Comparison of ENCODE assay signal across 8 cellular contexts in the genomic region with DNA sequence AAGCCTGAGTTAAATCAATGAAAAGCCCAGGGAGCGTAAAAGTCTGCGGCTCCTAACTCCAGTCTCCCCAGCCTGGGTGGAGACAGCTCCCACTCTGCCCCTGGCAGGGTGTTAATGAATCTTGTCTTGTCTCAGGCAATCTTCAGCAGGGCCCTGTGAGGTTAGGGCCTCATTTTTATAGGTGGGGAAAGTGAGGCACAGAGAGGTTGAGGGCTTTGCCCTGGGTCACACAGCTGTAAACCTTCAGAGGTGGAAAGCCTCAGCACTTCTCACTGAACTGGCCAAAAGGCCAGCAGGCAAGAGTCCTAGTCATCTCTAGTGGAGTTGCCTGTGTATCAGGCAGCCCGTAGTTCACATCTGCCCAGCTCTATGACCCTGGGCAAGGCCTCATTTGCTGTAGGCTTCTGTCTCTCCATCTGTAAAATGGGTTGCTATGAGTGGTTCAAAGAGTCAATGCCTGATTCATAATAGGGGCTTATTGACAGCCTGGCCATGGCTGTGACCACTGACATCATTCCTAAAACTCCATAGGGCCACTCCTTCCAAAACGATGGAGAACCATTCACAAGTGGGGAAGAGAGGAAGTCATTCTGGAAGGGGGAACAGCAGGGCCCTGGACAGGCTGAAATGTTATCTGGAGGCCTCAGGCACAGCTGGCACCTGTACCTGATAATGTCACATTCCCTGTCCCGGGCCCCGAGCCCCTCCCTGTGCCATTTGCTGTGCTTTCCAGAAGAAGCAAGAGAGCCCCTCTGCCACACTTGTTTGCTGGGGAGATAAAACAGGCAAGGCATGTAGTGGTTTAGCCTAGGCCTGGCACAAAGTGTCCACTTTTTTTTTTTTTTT. TPM values are rescaled to one million over a fixed set of nuclear protein-coding genes. Genes with fewer than 3 reads are reported as not detected.
DNase-seq lines count a peak whose midpoint lies in the region; ATAC-seq and TF ChIP-seq lines count a peak whose summit lies in the region.

No MANE protein-coding gene starts in this region.

- no peaks in the 10 kb centered on the region for H3K27me3 ChIP-seq in ACC112 (ENCODE audit: insufficient read depth, low read length)
- no peaks in the 10 kb centered on the region for H3K27me3 ChIP-seq in MM.1S (replicated peaks; ENCODE audit: insufficient read depth, low read length)
- H3K27me3 ChIP-seq in effector memory CD4-positive, alpha-beta T cell (replicated peaks; ENCODE audit: control insufficient read depth, insufficient read depth, low read length, poor library complexity, severe bottlenecking), result no peaks in the 10 kb centered on the region
- peaks cover 7% of the 10 kb centered on the region for H3K27me3 ChIP-seq in neural cell (ENCODE audit: insufficient read depth, low read depth, low read length)

- H3K27ac ChIP-seq in ACC112 (ENCODE audit: low read depth, low read length), result no peak overlapping the region
- peak overlapping the region; percentile 77 for H3K27ac ChIP-seq in MM.1S (ENCODE audit: low read length)
- peak overlapping the region; percentile 96 for H3K27ac ChIP-seq in effector memory CD4-positive, alpha-beta T cell (ENCODE audit: insufficient read depth, low read length, poor library complexity, severe bottlenecking)
- peak overlapping the region; percentile 76 for H3K27ac ChIP-seq in neural cell (ENCODE audit: low read length)

- TF ChIP-seq CTCF in MM.1S (IDR thresholded peaks at IDR 0.05; ENCODE audit: low read length) (no peak), neural cell (IDR thresholded peaks at IDR 0.05; ENCODE audit: poor library complexity, severe bottlenecking) (no peak)

- ATAC-seq in HG02759 (IDR thresholded peaks at IDR 0.05; ENCODE audit: unreplicated experiment) (no peak), GM18861 (IDR thresholded peaks at IDR 0.05; ENCODE audit: unreplicated experiment) (no peak), GM21447 (IDR thresholded peaks at IDR 0.05; ENCODE audit: unreplicated experiment) (no peak)

- H2AFZ ChIP-seq in ACC112 (ENCODE audit: low read length, unreplicated experiment) (peak overlapping the region; percentile 50), MM.1S (ENCODE audit: low read length) (no peak overlapping the region), neural cell (ENCODE audit: low read depth, low read length) (peak overlapping the region; percentile 56)

- H3K36me3 ChIP-seq in ACC112 (ENCODE audit: insufficient read depth, low read length) (no peaks in the 10 kb centered on the region), MM.1S (replicated peaks; ENCODE audit: insufficient read depth, low read length) (no peaks in the 10 kb centered on the region), neural cell (ENCODE audit: insufficient read depth, low read length) (no peaks in the 10 kb centered on the region)
- H3K36me3 ChIP-seq in effector memory CD4-positive, alpha-beta T cell (ENCODE audit: control insufficient read depth, insufficient read depth, low read length), result peaks cover 15% of the 10 kb centered on the region

- TF ChIP-seq RAD21 in neural cell (conservative IDR thresholded peaks at IDR 0.05), result no peak

- H3K9me2 ChIP-seq in MM.1S (replicated peaks; ENCODE audit: insufficient read depth, low read length) (no peaks in the 10 kb centered on the region), neural cell (ENCODE audit: insufficient read depth, low read length) (no peaks in the 10 kb centered on the region)

- DNase-seq in MM.1S, result no peak
- DNase-seq in effector memory CD4-positive, alpha-beta T cell, result no peak
- no peak for DNase-seq in NCI-H1694 treated with DMSO at 0.1 percent for 48 hours (lab: John Stamatoyannopoulos, UW)

- H3K79me2 ChIP-seq in ACC112 (ENCODE audit: control insufficient read depth, insufficient read depth, low read length, unreplicated experiment) (no peaks in the 10 kb centered on the region), MM.1S (ENCODE audit: low read length) (peaks cover 70% of the 10 kb centered on the region), neural cell (replicated peaks; ENCODE audit: insufficient read depth, low read length) (no peaks in the 10 kb centered on the region)

- H3K4me3 ChIP-seq in ACC112 (ENCODE audit: low read depth, low read length) (peak overlapping the region; percentile 91), MM.1S (ENCODE audit: low read length) (peak overlapping the region; percentile 67), neural cell (ENCODE audit: low read length) (peak overlapping the region; percentile 95)
- peak overlapping the region; percentile 57 for H3K4me3 ChIP-seq in effector memory CD4-positive, alpha-beta T cell (ENCODE audit: insufficient read depth, low read depth, low read length, poor library complexity, severe bottlenecking)

- H3K9me3 ChIP-seq in MM.1S (replicated peaks; ENCODE audit: insufficient read depth, low read length), result no peaks in the 10 kb centered on the region
- H3K9me3 ChIP-seq in effector memory CD4-positive, alpha-beta T cell (ENCODE audit: control insufficient read depth, low read length), result no peaks in the 10 kb centered on the region
- no peaks in the 10 kb centered on the region for H3K9me3 ChIP-seq in neural cell (ENCODE audit: low read length)

- peak overlapping the region; percentile 93 for H3K4me2 ChIP-seq in MM.1S (ENCODE audit: low read depth, low read length)
- peak overlapping the region; percentile 92 for H3K4me2 ChIP-seq in neural cell (ENCODE audit: low read length)

- H4K20me1 ChIP-seq in MM.1S (ENCODE audit: insufficient read depth, low read length) (no peaks in the 10 kb centered on the region), neural cell (ENCODE audit: insufficient read depth) (no peaks in the 10 kb centered on the region)

- TF ChIP-seq EP300 in neural cell (conservative IDR thresholded peaks at IDR 0.05; ENCODE audit: poor library complexity, severe bottlenecking), result no peak

- H3K9ac ChIP-seq in MM.1S (ENCODE audit: low read length) (peak overlapping the region; percentile 70; the same call in 1 of the 2 replicates), neural cell (ENCODE audit: low read length) (peak overlapping the region; percentile 78)

- peaks cover 52% of the 10 kb centered on the region for H3F3A ChIP-seq in MM.1S (ENCODE audit: insufficient read depth, low read length)
- peaks cover 4% of the 10 kb centered on the region for H3F3A ChIP-seq in neural cell (ENCODE audit: insufficient read depth, low read length, poor library complexity, severe bottlenecking)

- H3K4me1 ChIP-seq in ACC112 (ENCODE audit: control insufficient read depth, insufficient read depth, low read length, unreplicated experiment) (no peaks in the 10 kb centered on the region), MM.1S (ENCODE audit: low read length) (peaks cover 58% of the 10 kb centered on the region)
- H3K4me1 ChIP-seq in effector memory CD4-positive, alpha-beta T cell (ENCODE audit: control insufficient read depth, insufficient read depth, low read length, poor library complexity, severe bottlenecking), result peaks cover 57% of the 10 kb centered on the region

TF ChIP-seq in neural cell, 6 proteins besides CTCF, POLR2A, EP300 and RAD21:
- TF ChIP-seq POLR2AphosphoS5 (IDR thresholded peaks at IDR 0.05), result no peak
- TF ChIP-seq, protein P1, sequence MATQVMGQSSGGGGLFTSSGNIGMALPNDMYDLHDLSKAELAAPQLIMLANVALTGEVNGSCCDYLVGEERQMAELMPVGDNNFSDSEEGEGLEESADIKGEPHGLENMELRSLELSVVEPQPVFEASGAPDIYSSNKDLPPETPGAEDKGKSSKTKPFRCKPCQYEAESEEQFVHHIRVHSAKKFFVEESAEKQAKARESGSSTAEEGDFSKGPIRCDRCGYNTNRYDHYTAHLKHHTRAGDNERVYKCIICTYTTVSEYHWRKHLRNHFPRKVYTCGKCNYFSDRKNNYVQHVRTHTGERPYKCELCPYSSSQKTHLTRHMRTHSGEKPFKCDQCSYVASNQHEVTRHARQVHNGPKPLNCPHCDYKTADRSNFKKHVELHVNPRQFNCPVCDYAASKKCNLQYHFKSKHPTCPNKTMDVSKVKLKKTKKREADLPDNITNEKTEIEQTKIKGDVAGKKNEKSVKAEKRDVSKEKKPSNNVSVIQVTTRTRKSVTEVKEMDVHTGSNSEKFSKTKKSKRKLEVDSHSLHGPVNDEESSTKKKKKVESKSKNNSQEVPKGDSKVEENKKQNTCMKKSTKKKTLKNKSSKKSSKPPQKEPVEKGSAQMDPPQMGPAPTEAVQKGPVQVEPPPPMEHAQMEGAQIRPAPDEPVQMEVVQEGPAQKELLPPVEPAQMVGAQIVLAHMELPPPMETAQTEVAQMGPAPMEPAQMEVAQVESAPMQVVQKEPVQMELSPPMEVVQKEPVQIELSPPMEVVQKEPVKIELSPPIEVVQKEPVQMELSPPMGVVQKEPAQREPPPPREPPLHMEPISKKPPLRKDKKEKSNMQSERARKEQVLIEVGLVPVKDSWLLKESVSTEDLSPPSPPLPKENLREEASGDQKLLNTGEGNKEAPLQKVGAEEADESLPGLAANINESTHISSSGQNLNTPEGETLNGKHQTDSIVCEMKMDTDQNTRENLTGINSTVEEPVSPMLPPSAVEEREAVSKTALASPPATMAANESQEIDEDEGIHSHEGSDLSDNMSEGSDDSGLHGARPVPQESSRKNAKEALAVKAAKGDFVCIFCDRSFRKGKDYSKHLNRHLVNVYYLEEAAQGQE (IDR thresholded peaks at IDR 0.05; ENCODE audit: borderline replicate concordance), result no peak
- no peak for TF ChIP-seq EZH2 (IDR thresholded peaks at IDR 0.05; ENCODE audit: borderline replicate concordance, insufficient read depth, low read length, poor library complexity, severe bottlenecking)

RNA-seq across cellular contexts. Expression of a gene that starts 6.0 kb away (rescaled TPM):
- 4.4 and 6.1 TPM in 2 replicates for polyA plus RNA-seq in neural cell
- 7.8 and 13.9 TPM in 2 replicates for polyA minus RNA-seq in neural cell

RNA-seq across cellular contexts. Expression of a gene that starts 49.4 kb away (rescaled TPM):
- not detected in 2 replicates for polyA plus RNA-seq in neural cell
- not detected in 2 replicates for polyA minus RNA-seq in neural cell
